Comparison of ENCODE assay signal across 16 cellular contexts in the genomic region with DNA sequence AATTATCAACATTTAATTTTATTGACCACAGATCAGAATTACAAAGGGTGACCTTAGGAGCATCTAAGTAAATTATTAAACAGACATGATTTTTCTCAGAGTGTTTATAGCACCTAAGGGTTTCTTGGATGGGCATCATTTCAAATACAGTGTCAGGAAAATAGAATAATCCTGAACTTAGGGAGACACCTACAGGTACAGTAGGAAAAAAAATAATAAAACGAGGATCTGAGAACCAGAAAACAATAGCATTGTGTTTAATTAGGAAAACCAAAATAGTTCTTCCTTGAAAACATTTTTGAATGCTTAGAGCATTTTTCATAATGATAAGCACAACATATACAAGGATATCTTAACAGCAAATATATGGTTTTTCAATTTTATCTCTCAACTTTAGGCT. TPM values are rescaled to one million over a fixed set of nuclear protein-coding genes. Genes with fewer than 3 reads are reported as not detected.
DNase-seq lines count a peak whose midpoint lies in the region; ATAC-seq, FAIRE-seq and TF ChIP-seq lines count a peak whose summit lies in the region.
"Had no signal": no experiment of that assay in that cellular context is flagged by ENCODE, and none has a peak within 500 bp of the region (broad histone marks: within the 10 kb centered on the region; RNA-seq: fewer than 3 reads in every experiment).

No MANE protein-coding gene starts in this region.

- H3K9me3 Mint-ChIP-seq in endodermal cell = no peaks in the 10 kb centered on the region
- H3K9me3 Mint-ChIP-seq: activated T-helper 17 cell treated with anti-CD3 and anti-CD28 coated beads, Interleukin-2, amount 50 U/mL, for 72 hours had no signal

- TF ChIP-seq CTCF in endodermal cell (conservative IDR thresholded peaks at IDR 0.05) = peak; percentile 43

- 67% methylated on average over 1 of the region's 1 CpG; no CpG with 5 or more reads in 1 of the 2 experiments for WGBS in endodermal cell (ENCODE audit: insufficient coverage in 1 of 2, insufficient read length in 1 of 2), 2 experiments

- peak; percentile 88 for FAIRE-seq in A204.1 (lab: Jason Lieb, UNC)
- FAIRE-seq: GM12891 had no signal

- H3K27ac Mint-ChIP-seq in endodermal cell = no peak overlapping the region
- H3K27ac Mint-ChIP-seq: activated T-helper 17 cell treated with anti-CD3 and anti-CD28 coated beads, Interleukin-2, amount 50 U/mL, for 72 hours had no signal

- H3K4me3 Mint-ChIP-seq in endodermal cell = no peak overlapping the region
- H3K4me3 Mint-ChIP-seq: activated T-helper 17 cell treated with anti-CD3 and anti-CD28 coated beads, Interleukin-2, amount 50 U/mL, for 72 hours had no signal

- in situ Hi-C loops in HAP-1 (cut with MboI; ENCODE audit: low sequenced_read_pairs) = loop anchor here (25.0 kb wide), 1 partner anchor 1637 kb away; a partner anchor contains a TSS

- H3K27me3 ChIP-seq in endodermal cell (ENCODE audit: control insufficient read depth, insufficient read depth, low read length, poor library complexity, severe bottlenecking) (no peaks in the 10 kb centered on the region), HAP-1 (ENCODE audit: low read depth) (peaks cover 8% of the 10 kb centered on the region; the same call in 1 of the 2 replicates)
- H3K27me3 ChIP-seq: BLaER1 had no signal

- H3K27ac ChIP-seq in endodermal cell (ENCODE audit: low read depth, low read length) = no peak overlapping the region
- H3K27ac ChIP-seq: BLaER1, coronary artery, KMS-11, WERI-Rb-1 had no signal

- no peak for ATAC-seq in GM21360 (IDR thresholded peaks at IDR 0.05; ENCODE audit: unreplicated experiment)
- no peak for ATAC-seq in HG02973 (IDR thresholded peaks at IDR 0.05; ENCODE audit: unreplicated experiment)
- ATAC-seq: activated T-helper 17 cell treated with anti-CD3 and anti-CD28 coated beads, Interleukin-2, amount 50 U/mL, for 72 hours; stimulated activated naive CD8-positive, alpha-beta T cell treated with anti-CD3 and anti-CD28 coated beads, Interleukin-15, Interleukin-2, amounts not matched to agents 100 U/mL and 50 U/mL, for 24 hours had no signal

- peak; percentile 12 for DNase-seq in H4 (ENCODE audit: low spot score)
- DNase-seq in NCI-H82 treated with DMSO at 0.1 percent for 48 hours (lab: John Stamatoyannopoulos, UW; ENCODE audit: unreplicated experiment) = peak; percentile 36
- DNase-seq in endodermal cell = no peak
- DNase-seq in HAP-1 (ENCODE audit: low spot score in 2 of 2) = no peak
- DNase-seq in medulla oblongata (ENCODE audit: extremely low spot score) = no peak
- DNase-seq: stimulated activated CD4-positive, alpha-beta T cell treated with anti-CD3 and anti-CD28 coated beads, Interleukin-15, amount 100 ng/mL, for 24 hours; stimulated activated naive CD8-positive, alpha-beta T cell treated with anti-CD3 and anti-CD28 coated beads, Interleukin-15, Interleukin-2, amounts not matched to agents 100 U/mL and 50 U/mL, for 24 hours; WERI-Rb-1 had no signal

- H3K9me3 ChIP-seq in endodermal cell (ENCODE audit: control insufficient read depth, low read length) (peaks cover 8% of the 10 kb centered on the region), HAP-1 (no peaks in the 10 kb centered on the region)
- H3K9me3 ChIP-seq: BLaER1 had no signal

- H3K27me3 Mint-ChIP-seq in endodermal cell (ENCODE audit: insufficient read depth) = no peaks in the 10 kb centered on the region
- H3K27me3 Mint-ChIP-seq: activated T-helper 17 cell treated with anti-CD3 and anti-CD28 coated beads, Interleukin-2, amount 50 U/mL, for 72 hours had no signal

- no peak overlapping the region for H3K4me3 ChIP-seq in endodermal cell (ENCODE audit: low read length)
- H3K4me3 ChIP-seq in HAP-1 = no peak overlapping the region
- H3K4me3 ChIP-seq: BLaER1, coronary artery had no signal

- no peaks in the 10 kb centered on the region for H3K36me3 ChIP-seq in endodermal cell (ENCODE audit: control insufficient read depth, insufficient read depth, low read length)
- H3K36me3 ChIP-seq in HAP-1 (replicated peaks) = no peaks in the 10 kb centered on the region
- H3K36me3 ChIP-seq: BLaER1, WERI-Rb-1 had no signal

- H3K4me1 ChIP-seq in endodermal cell (ENCODE audit: control insufficient read depth, insufficient read depth, low read length) (no peaks in the 10 kb centered on the region), HAP-1 (no peaks in the 10 kb centered on the region)
- H3K4me1 ChIP-seq: BLaER1 had no signal

- no peaks in the 10 kb centered on the region for H3K4me1 Mint-ChIP-seq in endodermal cell
- H3K4me1 Mint-ChIP-seq: activated T-helper 17 cell treated with anti-CD3 and anti-CD28 coated beads, Interleukin-2, amount 50 U/mL, for 72 hours had no signal

- peaks cover 1% of the 10 kb centered on the region for H3K36me3 Mint-ChIP-seq in endodermal cell (ENCODE audit: low read depth)

- no peak overlapping the region for H3K9ac ChIP-seq in endodermal cell (ENCODE audit: extremely low read depth, low read length, poor library complexity, severe bottlenecking)
- H3K9ac ChIP-seq: BLaER1, KMS-11 had no signal

RNA-seq across cellular contexts. Expression of a gene that starts 39.2 kb away (rescaled TPM):
- total RNA-seq in H4 (2014; rRNA removed; shearing (Covaris generic)) = 9.9 and 11.1 TPM in 2 replicates
- 10 to 100 TPM; 15.3 to 16.2 TPM for total RNA-seq in endodermal cell
- polyA plus RNA-seq in endodermal cell (2013, experiment 1 of 2) = 24.8 TPM
- 24.6 TPM for polyA plus RNA-seq in endodermal cell (2013, experiment 2 of 2)

RNA-seq across cellular contexts. Expression of a gene that starts 39.4 kb away (rescaled TPM):
- total RNA-seq in H4 (2014; rRNA removed; shearing (Covaris generic)) = 16.1 and 22.8 TPM in 2 replicates
- total RNA-seq in endodermal cell = 10 to 100 TPM; 13.9 to 22.2 TPM
- 22.0 TPM for polyA plus RNA-seq in endodermal cell (2013, experiment 1 of 2)
- 23.3 TPM for polyA plus RNA-seq in endodermal cell (2013, experiment 2 of 2)

Comparison
In these comparisons a context has a peak if more than half of its experiments do, and no peak if none do; other contexts are left out.
1. DNase-seq: peak in H4 (single experiment) and NCI-H82 treated with DMSO at 0.1 percent for 48 hours (single experiment); none in endodermal cell (single experiment), HAP-1 (0 of 2) and medulla oblongata (single experiment).